10 cellular contexts compared by ENCODE assay signal in genomic region chr2:110852541-110853263, GRCh38.
DNase-seq lines count a peak whose midpoint lies in the region; ATAC-seq and TF ChIP-seq lines count a peak whose summit lies in the region.
"Had no signal": no experiment of that assay in that cellular context is flagged by ENCODE, and none has a peak within 500 bp of the region (broad histone marks: within the 10 kb centered on the region; RNA-seq: fewer than 3 reads in every experiment).

No MANE protein-coding gene starts in this region.

- no peaks in the 10 kb centered on the region for H3K27me3 ChIP-seq in H9 (ENCODE audit: insufficient read depth, low read length)
- H3K27me3 ChIP-seq: Peyer's patch, testis had no signal

- no peak for TF ChIP-seq CTCF in H9 (conservative IDR thresholded peaks at IDR 0.05)

- H3K9me3 ChIP-seq in H9 (ENCODE audit: control insufficient read depth, low read depth, low read length), result no peaks in the 10 kb centered on the region
- H3K9me3 ChIP-seq: Peyer's patch, testis had no signal

- H3K27ac Mint-ChIP-seq in H9, result peak overlapping the region in 2 of 3 experiments; percentile 47 to 65; a peak in 3 of 7 replicates

- no peak overlapping the region for H4K8ac ChIP-seq in H9 (replicated peaks; ENCODE audit: insufficient read length, low read depth, low read length)

- H2BK15ac ChIP-seq in H9 (ENCODE audit: low read depth, low read length), result no peak overlapping the region

- no peak overlapping the region for H3K4me3 Mint-ChIP-seq in H9

- no peak overlapping the region for H3K14ac ChIP-seq in H9 (ENCODE audit: insufficient read depth, low read length)

- no peak overlapping the region for H3T11ph ChIP-seq in H9 (ENCODE audit: low read length)

- H3K79me2 ChIP-seq in H9 (ENCODE audit: insufficient read depth, low read length), result no peaks in the 10 kb centered on the region

- no peak overlapping the region for H3K4me2 ChIP-seq in H9 (ENCODE audit: insufficient read depth, insufficient read length, low read length)

- no peaks in the 10 kb centered on the region for H3K23me2 ChIP-seq in H9 (ENCODE audit: insufficient read length, low read depth, low read length, poor library complexity, severe bottlenecking)

- no peak overlapping the region for H2BK5ac ChIP-seq in H9 (ENCODE audit: insufficient read length, low read length)

- H4K91ac ChIP-seq in H9 (ENCODE audit: insufficient read length, low read depth, low read length), result no peak overlapping the region

- H3K18ac ChIP-seq in H9 (ENCODE audit: insufficient read length, low read depth, low read length), result no peak overlapping the region

- peaks cover 9 to 48% (median 36%) of the 10 kb centered on the region in 3 experiments; a peak in 6 of 7 replicates for H3K36me3 Mint-ChIP-seq in H9 (ENCODE audit: insufficient read depth in 1 of 3, low read depth in 3 of 3)

- no peak overlapping the region for H4K5ac ChIP-seq in H9 (ENCODE audit: insufficient read length, low read depth, low read length)

- H3K23ac ChIP-seq in H9 (ENCODE audit: insufficient read length, low read depth, low read length), result no peak overlapping the region

- H3K27ac ChIP-seq in H9 (ENCODE audit: insufficient read length, low read depth, low read length), result no peak overlapping the region
- H3K27ac ChIP-seq: Peyer's patch, testis had no signal

- no peak overlapping the region for H2BK12ac ChIP-seq in H9 (ENCODE audit: insufficient read length, low read depth, low read length)

- no peak overlapping the region for H2BK20ac ChIP-seq in H9 (ENCODE audit: low read depth, low read length, poor library complexity, severe bottlenecking)

- intact Hi-C loops in left ventricle myocardium superior (cut with micrococcal nuclease), result no loop called here

- peaks cover 19 to 35% of the 10 kb centered on the region in 2 experiments for H3K4me1 Mint-ChIP-seq in H9

- no peak overlapping the region for H2AFZ ChIP-seq in H9 (ENCODE audit: low read length)

- no CpG with 5 or more reads among the region's 8 CpGs for WGBS in H9 (ENCODE audit: extremely low coverage, insufficient read length, low lambda C conversion rate)

- H2BK120ac ChIP-seq in H9 (ENCODE audit: low read depth, low read length, poor library complexity, severe bottlenecking), result no peak overlapping the region

- DNase-seq in H9 (peak; percentile 13), T-helper 1 cell (peak in 4 of 5 donors; percentile 11 to 62 (median 32)), activated gamma-delta T cell treated with Interleukin-2 at 50 U/mL for 16 hours (peak; percentile 52), midbrain (lab: John Stamatoyannopoulos, UW) (no peak), left ventricle myocardium superior (no peak)
- peak; percentile 26 for DNase-seq in stimulated activated CD8-positive, alpha-beta memory T cell treated with anti-CD3 and anti-CD28 coated beads, Interleukin-12 subunit alpha, Interleukin-12 subunit beta, amount 100 ng/mL, for 1 hour (ENCODE audit: low read depth)
- DNase-seq: cortex of kidney had no signal

- no peaks in the 10 kb centered on the region; the same call in 1 of the 2 replicates for H3K27me3 Mint-ChIP-seq in H9 (ENCODE audit: low read depth)

- H3K9me3 Mint-ChIP-seq in H9, result no peaks in the 10 kb centered on the region

- no peak overlapping the region for H3K4ac ChIP-seq in H9 (ENCODE audit: low read depth, low read length)

- H3K79me1 ChIP-seq in H9 (ENCODE audit: insufficient read depth, low read depth, low read length, poor library complexity, severe bottlenecking), result no peaks in the 10 kb centered on the region

- H3K4me1 ChIP-seq in H9 (ENCODE audit: insufficient read depth, low read length), result peaks cover 3% of the 10 kb centered on the region; the same call in 1 of the 2 replicates
- H3K4me1 ChIP-seq: Peyer's patch, testis had no signal

- no peak overlapping the region for H2AK5ac ChIP-seq in H9 (ENCODE audit: insufficient read length, low read length)

- no peak overlapping the region for H3K9ac ChIP-seq in H9 (ENCODE audit: extremely low read depth, insufficient read length, low read length)

- no peak for ATAC-seq in left ventricle myocardium superior
- no peak for ATAC-seq in GM21825 (IDR thresholded peaks at IDR 0.05; ENCODE audit: unreplicated experiment)

- no peak overlapping the region for H3K56ac ChIP-seq in H9 (ENCODE audit: insufficient read length, low read depth, low read length)

- no peaks in the 10 kb centered on the region for H4K20me1 ChIP-seq in H9 (ENCODE audit: control insufficient read depth, insufficient read depth, insufficient read length)

Comparison
In these comparisons a context has a peak if more than half of its experiments do, and no peak if none do; other contexts are left out.
1. DNase-seq: peak in H9 (single experiment), T-helper 1 cell (4 of 5), activated gamma-delta T cell treated with Interleukin-2 at 50 U/mL for 16 hours (single experiment) and stimulated activated CD8-positive, alpha-beta memory T cell treated with anti-CD3 and anti-CD28 coated beads, Interleukin-12 subunit alpha, Interleukin-12 subunit beta, amount 100 ng/mL, for 1 hour (single experiment); none in midbrain (single experiment) and left ventricle myocardium superior (single experiment).